ENCODE assay signal across 1 cellular context in the genomic region with DNA sequence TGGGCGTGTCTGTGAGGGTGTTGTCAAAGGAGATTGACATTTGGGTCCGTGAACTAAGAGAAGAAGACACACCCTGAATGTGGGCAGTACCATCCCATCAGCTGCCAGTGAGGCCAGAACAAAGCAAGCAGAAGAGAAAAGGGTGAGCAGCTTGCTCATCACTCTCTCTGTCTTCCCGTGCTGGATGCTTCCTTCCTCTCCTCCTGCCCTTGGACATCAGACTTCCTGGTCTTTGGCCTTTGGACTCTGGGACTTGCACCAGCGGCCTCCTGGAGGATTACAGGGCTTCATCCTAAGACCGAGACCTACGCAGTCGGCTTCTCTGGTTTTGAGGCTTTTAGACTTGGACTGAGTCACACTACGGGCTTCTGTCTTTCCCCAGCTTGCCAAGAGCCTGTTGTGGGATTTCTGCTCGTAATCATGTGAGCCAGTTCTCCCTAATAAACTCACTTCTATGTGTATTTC.
TF ChIP-seq lines count a peak whose summit lies in the region.

No MANE protein-coding gene starts in this region.

TF ChIP-seq in IMR-90, 13 proteins besides CTCF, POLR2A, EP300 and RAD21 (continued from another document):
- TF ChIP-seq CEBPB (IDR thresholded peaks at IDR 0.05; ENCODE audit: low read depth, low read length) (no peak), FOS (IDR thresholded peaks at IDR 0.05; ENCODE audit: low read depth, low read length) (no peak), SMC3 (IDR thresholded peaks at IDR 0.05; ENCODE audit: low read depth, low read length) (no peak), CHD1 (IDR thresholded peaks at IDR 0.05; ENCODE audit: low read depth, low read length) (no peak), RCOR1 (IDR thresholded peaks at IDR 0.05; ENCODE audit: insufficient replicate concordance, low read length) (no peak), MAFK (IDR thresholded peaks at IDR 0.05; ENCODE audit: low read depth, low read length) (no peak), NFE2L2 (IDR thresholded peaks at IDR 0.05; ENCODE audit: low read depth, low read length) (no peak), BHLHE40 (IDR thresholded peaks at IDR 0.05; ENCODE audit: low read depth, low read length) (no peak), RFX5 (IDR thresholded peaks at IDR 0.05; ENCODE audit: low read depth, low read length) (no peak), MAZ (IDR thresholded peaks at IDR 0.05; ENCODE audit: borderline replicate concordance, low read depth, low read length) (no peak)
- TF ChIP-seq, protein P1, sequence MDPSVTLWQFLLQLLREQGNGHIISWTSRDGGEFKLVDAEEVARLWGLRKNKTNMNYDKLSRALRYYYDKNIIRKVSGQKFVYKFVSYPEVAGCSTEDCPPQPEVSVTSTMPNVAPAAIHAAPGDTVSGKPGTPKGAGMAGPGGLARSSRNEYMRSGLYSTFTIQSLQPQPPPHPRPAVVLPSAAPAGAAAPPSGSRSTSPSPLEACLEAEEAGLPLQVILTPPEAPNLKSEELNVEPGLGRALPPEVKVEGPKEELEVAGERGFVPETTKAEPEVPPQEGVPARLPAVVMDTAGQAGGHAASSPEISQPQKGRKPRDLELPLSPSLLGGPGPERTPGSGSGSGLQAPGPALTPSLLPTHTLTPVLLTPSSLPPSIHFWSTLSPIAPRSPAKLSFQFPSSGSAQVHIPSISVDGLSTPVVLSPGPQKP (IDR thresholded peaks at IDR 0.05; ENCODE audit: borderline replicate concordance, low read depth, low read length): no peak
- TF ChIP-seq, protein P2, sequence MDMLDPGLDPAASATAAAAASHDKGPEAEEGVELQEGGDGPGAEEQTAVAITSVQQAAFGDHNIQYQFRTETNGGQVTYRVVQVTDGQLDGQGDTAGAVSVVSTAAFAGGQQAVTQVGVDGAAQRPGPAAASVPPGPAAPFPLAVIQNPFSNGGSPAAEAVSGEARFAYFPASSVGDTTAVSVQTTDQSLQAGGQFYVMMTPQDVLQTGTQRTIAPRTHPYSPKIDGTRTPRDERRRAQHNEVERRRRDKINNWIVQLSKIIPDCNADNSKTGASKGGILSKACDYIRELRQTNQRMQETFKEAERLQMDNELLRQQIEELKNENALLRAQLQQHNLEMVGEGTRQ (IDR thresholded peaks at IDR 0.05; ENCODE audit: low read depth, low read length): no peak
